ENCODE assay signal across 16 cellular contexts in genomic region chr1:94974224-94974623, GRCh38. TPM values are rescaled to one million over a fixed set of nuclear protein-coding genes. Genes with fewer than 3 reads are reported as not detected.
A peak's percentile ranks its signal among the peaks of the same experiment; 100 is the strongest.
DNase-seq lines count a peak whose midpoint lies in the region; ATAC-seq, FAIRE-seq and TF ChIP-seq lines count a peak whose summit lies in the region.
"Had no signal": no experiment of that assay in that cellular context is flagged by ENCODE, and none has a peak within 500 bp of the region (broad histone marks: within the 10 kb centered on the region; RNA-seq: fewer than 3 reads in every experiment).

No MANE protein-coding gene starts in this region.

- intact Hi-C loops in psoas muscle (cut with DNase I), result loop anchor here in 1 of 2 donors (5.0 kb wide), 1 partner anchor 47 kb away; the partner anchor contains the start of gene CNN3
- intact Hi-C loops in left colon (cut with DNase I, micrococcal nuclease), result no loop called here

- TF ChIP-seq CTCF in AG10803 (conservative IDR thresholded peaks at IDR 0.05; ENCODE audit: low read length) (no peak), fibroblast of villous mesenchyme (IDR thresholded peaks at IDR 0.05; ENCODE audit: insufficient read depth, low read depth, low read length) (no peak), psoas muscle (IDR thresholded peaks at IDR 0.05) (no peak)

- H3K27ac ChIP-seq in psoas muscle, result peak overlapping the region; percentile 27
- H3K27ac ChIP-seq: C4-2B, cardiac muscle cell had no signal

- H3K4me1 ChIP-seq in adipocyte (ENCODE audit: control insufficient read depth, insufficient read depth, low read length) (peaks cover 46% of the 10 kb centered on the region), psoas muscle (no peaks in the 10 kb centered on the region)

- H3K36me3 ChIP-seq in adipocyte (ENCODE audit: control insufficient read depth, insufficient read depth, low read length, severe bottlenecking) (no peaks in the 10 kb centered on the region), psoas muscle (ENCODE audit: insufficient read depth in 1 of 2, low read depth in 1 of 2) (no peaks in the 10 kb centered on the region)
- H3K36me3 ChIP-seq: cardiac muscle cell had no signal

- DNase-seq in AG10803 (ENCODE audit: low read depth), result peak; percentile 87
- peak; percentile 57 for DNase-seq in adipocyte (ENCODE audit: low read depth)
- DNase-seq in fibroblast of villous mesenchyme (ENCODE audit: low read depth), result peak; percentile 88
- DNase-seq in psoas muscle, result no peak
- DNase-seq in COLO829 (ENCODE audit: low spot score), result no peak
- DNase-seq in urothelium cell line (ENCODE audit: low spot score), result no peak
- no peak for DNase-seq in stimulated activated naive CD4-positive, alpha-beta T cell treated with Interleukin-2 at 50 U/mL for 16 hours (lab: John Stamatoyannopoulos, UW)
- no peak for DNase-seq in left colon
- DNase-seq: activated CD4-positive, alpha-beta T cell treated with anti-CD3 and anti-CD28 coated beads for 48 hours; erythroblast; KBM-7; NCI-H1930; T-cell had no signal

- H3K4me3 ChIP-seq in AG10803 (ENCODE audit: low read length) (no peak overlapping the region), adipocyte (ENCODE audit: low read length) (peak overlapping the region; percentile 44), fibroblast of villous mesenchyme (ENCODE audit: low read depth, low read length) (no peak overlapping the region), psoas muscle (no peak overlapping the region)
- H3K4me3 ChIP-seq: cardiac muscle cell had no signal

- H3K9me3 ChIP-seq in adipocyte (ENCODE audit: control insufficient read depth, low read length) (no peaks in the 10 kb centered on the region), psoas muscle (no peaks in the 10 kb centered on the region)

- no peak for FAIRE-seq in urothelium cell line (lab: Jason Lieb, UNC)
- FAIRE-seq: G401.6 had no signal

- ATAC-seq in psoas muscle (no peak), left colon (no peak)
- ATAC-seq: T-cell had no signal

- 37 to 45% (median 40%) methylated on average over 1 of the region's 1 CpG for WGBS in psoas muscle, 3 donors

- no peaks in the 10 kb centered on the region for H3K27me3 ChIP-seq in adipocyte (replicated peaks; ENCODE audit: control insufficient read depth, insufficient read depth, low read length)
- H3K27me3 ChIP-seq in psoas muscle (ENCODE audit: insufficient read depth in 3 of 3, low read length in 2 of 3), result no peaks in the 10 kb centered on the region
- H3K27me3 ChIP-seq: cardiac muscle cell had no signal

- H3K9ac ChIP-seq in adipocyte (ENCODE audit: low read length), result peak overlapping the region; percentile 78

RNA-seq across cellular contexts. Expression of gene CNN3, which starts 47.3 kb away (rescaled TPM):
- 354 and 485 TPM in 2 replicates for total RNA-seq in fibroblast of villous mesenchyme
- total RNA-seq in psoas muscle, result 10 to 100 TPM; 14.7 to 46.2 (median 34.0) TPM
- polyA plus RNA-seq in psoas muscle, result 10 to 100 TPM; 12.4 to 19.2 (median 13.6) TPM
- total RNA-seq in left colon, result 100 to 1,000 TPM in 1 of 2 donors, 10 to 100 TPM in 1; 79.1 to 114 TPM

Comparison
In these comparisons a context has a peak if more than half of its experiments do, and no peak if none do; other contexts are left out.
1. DNase-seq: peak in AG10803 (single experiment), adipocyte (single experiment) and fibroblast of villous mesenchyme (single experiment); none in psoas muscle (0 of 2), COLO829 (single experiment), urothelium cell line (single experiment), stimulated activated naive CD4-positive, alpha-beta T cell treated with Interleukin-2 at 50 U/mL for 16 hours (single experiment) and left colon (0 of 2).